Comparison of ENCODE assay signal across 1 cellular context in genomic region chr6:108556864-108557493, GRCh38.
A peak's percentile ranks its signal among the peaks of the same experiment; 100 is the strongest.
TF ChIP-seq lines count a peak whose summit lies in the region.

No MANE protein-coding gene starts in this region.

TF ChIP-seq in HepG2, 621 proteins besides CTCF, POLR2A, EP300 and RAD21 (continued from another document):
- TF ChIP-seq, protein P1, sequence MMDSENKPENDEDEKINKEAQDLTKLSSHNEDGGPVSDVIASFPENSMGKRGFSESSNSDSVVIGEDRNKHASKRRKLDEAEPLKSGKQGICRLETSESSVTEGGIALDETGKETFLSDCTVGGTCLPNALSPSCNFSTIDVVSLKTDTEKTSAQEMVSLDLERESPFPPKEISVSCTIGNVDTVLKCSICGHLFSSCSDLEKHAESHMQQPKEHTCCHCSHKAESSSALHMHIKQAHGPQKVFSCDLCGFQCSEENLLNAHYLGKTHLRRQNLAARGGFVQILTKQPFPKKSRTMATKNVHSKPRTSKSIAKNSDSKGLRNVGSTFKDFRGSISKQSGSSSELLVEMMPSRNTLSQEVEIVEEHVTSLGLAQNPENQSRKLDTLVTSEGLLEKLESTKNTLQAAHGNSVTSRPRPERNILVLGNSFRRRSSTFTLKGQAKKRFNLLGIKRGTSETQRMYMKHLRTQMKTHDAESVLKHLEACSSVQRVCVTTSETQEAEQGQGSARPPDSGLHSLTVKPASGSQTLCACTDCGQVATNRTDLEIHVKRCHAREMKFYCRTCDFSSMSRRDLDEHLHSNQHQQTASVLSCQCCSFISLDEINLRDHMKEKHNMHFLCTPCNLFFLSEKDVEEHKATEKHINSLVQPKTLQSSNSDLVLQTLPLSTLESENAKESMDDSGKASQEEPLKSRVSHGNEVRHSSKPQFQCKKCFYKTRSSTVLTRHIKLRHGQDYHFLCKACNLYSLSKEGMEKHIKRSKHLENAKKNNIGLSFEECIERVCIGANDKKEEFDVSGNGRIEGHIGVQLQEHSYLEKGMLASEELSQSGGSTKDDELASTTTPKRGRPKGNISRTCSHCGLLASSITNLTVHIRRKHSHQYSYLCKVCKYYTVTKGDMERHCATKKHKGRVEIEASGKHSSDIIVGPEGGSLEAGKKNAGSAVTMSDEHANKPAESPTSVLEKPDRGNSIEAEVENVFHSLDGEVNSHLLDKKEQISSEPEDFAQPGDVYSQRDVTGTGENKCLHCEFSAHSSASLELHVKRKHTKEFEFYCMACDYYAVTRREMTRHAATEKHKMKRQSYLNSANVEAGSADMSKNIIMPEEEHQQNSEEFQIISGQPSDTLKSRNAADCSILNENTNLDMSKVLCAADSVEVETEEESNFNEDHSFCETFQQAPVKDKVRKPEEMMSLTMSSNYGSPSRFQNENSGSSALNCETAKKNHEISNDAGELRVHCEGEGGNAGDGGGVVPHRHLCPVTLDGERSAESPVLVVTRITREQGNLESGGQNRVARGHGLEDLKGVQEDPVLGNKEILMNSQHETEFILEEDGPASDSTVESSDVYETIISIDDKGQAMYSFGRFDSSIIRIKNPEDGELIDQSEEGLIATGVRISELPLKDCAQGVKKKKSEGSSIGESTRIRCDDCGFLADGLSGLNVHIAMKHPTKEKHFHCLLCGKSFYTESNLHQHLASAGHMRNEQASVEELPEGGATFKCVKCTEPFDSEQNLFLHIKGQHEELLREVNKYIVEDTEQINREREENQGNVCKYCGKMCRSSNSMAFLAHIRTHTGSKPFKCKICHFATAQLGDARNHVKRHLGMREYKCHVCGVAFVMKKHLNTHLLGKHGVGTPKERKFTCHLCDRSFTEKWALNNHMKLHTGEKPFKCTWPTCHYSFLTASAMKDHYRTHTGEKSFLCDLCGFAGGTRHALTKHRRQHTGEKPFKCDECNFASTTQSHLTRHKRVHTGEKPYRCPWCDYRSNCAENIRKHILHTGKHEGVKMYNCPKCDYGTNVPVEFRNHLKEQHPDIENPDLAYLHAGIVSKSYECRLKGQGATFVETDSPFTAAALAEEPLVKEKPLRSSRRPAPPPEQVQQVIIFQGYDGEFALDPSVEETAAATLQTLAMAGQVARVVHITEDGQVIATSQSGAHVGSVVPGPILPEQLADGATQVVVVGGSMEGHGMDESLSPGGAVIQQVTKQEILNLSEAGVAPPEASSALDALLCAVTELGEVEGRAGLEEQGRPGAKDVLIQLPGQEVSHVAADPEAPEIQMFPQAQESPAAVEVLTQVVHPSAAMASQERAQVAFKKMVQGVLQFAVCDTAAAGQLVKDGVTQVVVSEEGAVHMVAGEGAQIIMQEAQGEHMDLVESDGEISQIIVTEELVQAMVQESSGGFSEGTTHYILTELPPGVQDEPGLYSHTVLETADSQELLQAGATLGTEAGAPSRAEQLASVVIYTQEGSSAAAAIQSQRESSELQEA (CRISPR knock-in tag; IDR thresholded peaks at IDR 0.05; ENCODE audit: not compliant biosample characterization), result no peak
- TF ChIP-seq ZNF496 (CRISPR knock-in tag; IDR thresholded peaks at IDR 0.05; ENCODE audit: insufficient replicate concordance), result no peak
- no peak for TF ChIP-seq ZBTB8A (CRISPR knock-in tag; IDR thresholded peaks at IDR 0.05; ENCODE audit: borderline replicate concordance, low read depth)
- TF ChIP-seq, protein P2, sequence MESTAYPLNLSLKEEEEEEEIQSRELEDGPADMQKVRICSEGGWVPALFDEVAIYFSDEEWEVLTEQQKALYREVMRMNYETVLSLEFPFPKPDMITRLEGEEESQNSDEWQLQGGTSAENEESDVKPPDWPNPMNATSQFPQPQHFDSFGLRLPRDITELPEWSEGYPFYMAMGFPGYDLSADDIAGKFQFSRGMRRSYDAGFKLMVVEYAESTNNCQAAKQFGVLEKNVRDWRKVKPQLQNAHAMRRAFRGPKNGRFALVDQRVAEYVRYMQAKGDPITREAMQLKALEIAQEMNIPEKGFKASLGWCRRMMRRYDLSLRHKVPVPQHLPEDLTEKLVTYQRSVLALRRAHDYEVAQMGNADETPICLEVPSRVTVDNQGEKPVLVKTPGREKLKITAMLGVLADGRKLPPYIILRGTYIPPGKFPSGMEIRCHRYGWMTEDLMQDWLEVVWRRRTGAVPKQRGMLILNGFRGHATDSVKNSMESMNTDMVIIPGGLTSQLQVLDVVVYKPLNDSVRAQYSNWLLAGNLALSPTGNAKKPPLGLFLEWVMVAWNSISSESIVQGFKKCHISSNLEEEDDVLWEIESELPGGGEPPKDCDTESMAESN (CRISPR knock-in tag; conservative IDR thresholded peaks at IDR 0.05), result no peak
- TF ChIP-seq, protein P3, sequence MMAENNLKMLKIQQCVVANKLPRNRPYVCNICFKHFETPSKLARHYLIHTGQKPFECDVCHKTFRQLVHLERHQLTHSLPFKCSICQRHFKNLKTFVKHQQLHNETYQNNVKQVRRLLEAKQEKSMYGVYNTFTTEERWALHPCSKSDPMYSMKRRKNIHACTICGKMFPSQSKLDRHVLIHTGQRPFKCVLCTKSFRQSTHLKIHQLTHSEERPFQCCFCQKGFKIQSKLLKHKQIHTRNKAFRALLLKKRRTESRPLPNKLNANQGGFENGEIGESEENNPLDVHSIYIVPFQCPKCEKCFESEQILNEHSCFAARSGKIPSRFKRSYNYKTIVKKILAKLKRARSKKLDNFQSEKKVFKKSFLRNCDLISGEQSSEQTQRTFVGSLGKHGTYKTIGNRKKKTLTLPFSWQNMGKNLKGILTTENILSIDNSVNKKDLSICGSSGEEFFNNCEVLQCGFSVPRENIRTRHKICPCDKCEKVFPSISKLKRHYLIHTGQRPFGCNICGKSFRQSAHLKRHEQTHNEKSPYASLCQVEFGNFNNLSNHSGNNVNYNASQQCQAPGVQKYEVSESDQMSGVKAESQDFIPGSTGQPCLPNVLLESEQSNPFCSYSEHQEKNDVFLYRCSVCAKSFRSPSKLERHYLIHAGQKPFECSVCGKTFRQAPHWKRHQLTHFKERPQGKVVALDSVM (CRISPR knock-in tag; IDR thresholded peaks at IDR 0.05), result no peak
- TF ChIP-seq, protein P4, sequence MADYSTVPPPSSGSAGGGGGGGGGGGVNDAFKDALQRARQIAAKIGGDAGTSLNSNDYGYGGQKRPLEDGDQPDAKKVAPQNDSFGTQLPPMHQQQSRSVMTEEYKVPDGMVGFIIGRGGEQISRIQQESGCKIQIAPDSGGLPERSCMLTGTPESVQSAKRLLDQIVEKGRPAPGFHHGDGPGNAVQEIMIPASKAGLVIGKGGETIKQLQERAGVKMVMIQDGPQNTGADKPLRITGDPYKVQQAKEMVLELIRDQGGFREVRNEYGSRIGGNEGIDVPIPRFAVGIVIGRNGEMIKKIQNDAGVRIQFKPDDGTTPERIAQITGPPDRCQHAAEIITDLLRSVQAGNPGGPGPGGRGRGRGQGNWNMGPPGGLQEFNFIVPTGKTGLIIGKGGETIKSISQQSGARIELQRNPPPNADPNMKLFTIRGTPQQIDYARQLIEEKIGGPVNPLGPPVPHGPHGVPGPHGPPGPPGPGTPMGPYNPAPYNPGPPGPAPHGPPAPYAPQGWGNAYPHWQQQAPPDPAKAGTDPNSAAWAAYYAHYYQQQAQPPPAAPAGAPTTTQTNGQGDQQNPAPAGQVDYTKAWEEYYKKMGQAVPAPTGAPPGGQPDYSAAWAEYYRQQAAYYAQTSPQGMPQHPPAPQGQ (CRISPR knock-in tag; IDR thresholded peaks at IDR 0.05; ENCODE audit: borderline replicate concordance), result no peak
- TF ChIP-seq KDM1A (CRISPR knock-in tag; IDR thresholded peaks at IDR 0.05), result no peak
- TF ChIP-seq RXRA (CRISPR knock-in tag; IDR thresholded peaks at IDR 0.05), result no peak
- TF ChIP-seq NCOA5 (CRISPR knock-in tag; IDR thresholded peaks at IDR 0.05), result no peak
- TF ChIP-seq, protein P5, sequence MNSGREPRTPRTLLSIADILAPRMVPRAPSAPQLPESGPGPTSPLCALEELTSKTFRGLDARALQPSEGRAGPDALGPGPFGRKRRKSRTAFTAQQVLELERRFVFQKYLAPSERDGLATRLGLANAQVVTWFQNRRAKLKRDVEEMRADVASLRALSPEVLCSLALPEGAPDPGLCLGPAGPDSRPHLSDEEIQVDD (CRISPR knock-in tag; IDR thresholded peaks at IDR 0.05; ENCODE audit: borderline replicate concordance), result 0 out of 2 replicates have a peak, but pooled peaks have one; percentile 24
- TF ChIP-seq, protein P6, sequence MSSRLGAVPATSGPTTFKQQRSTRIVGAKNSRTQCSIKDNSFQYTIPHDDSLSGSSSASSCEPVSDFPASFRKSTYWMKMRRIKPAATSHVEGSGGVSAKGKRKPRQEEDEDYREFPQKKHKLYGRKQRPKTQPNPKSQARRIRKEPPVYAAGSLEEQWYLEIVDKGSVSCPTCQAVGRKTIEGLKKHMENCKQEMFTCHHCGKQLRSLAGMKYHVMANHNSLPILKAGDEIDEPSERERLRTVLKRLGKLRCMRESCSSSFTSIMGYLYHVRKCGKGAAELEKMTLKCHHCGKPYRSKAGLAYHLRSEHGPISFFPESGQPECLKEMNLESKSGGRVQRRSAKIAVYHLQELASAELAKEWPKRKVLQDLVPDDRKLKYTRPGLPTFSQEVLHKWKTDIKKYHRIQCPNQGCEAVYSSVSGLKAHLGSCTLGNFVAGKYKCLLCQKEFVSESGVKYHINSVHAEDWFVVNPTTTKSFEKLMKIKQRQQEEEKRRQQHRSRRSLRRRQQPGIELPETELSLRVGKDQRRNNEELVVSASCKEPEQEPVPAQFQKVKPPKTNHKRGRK (CRISPR knock-in tag; IDR thresholded peaks at IDR 0.05), result peak; percentile 41; the same call in 1 of the 2 replicates
- TF ChIP-seq ZNF598 (CRISPR knock-in tag; IDR thresholded peaks at IDR 0.05; ENCODE audit: borderline replicate concordance), result no peak
- TF ChIP-seq NRL (CRISPR knock-in tag; IDR thresholded peaks at IDR 0.05; ENCODE audit: borderline replicate concordance), result 0 out of 2 replicates have a peak, but pooled peaks have one; percentile 63
- TF ChIP-seq ZNF816 (CRISPR knock-in tag; IDR thresholded peaks at IDR 0.05; ENCODE audit: borderline replicate concordance), result no peak
- TF ChIP-seq ZNF572 (CRISPR knock-in tag; IDR thresholded peaks at IDR 0.05), result 0 out of 2 replicates have a peak, but pooled peaks have one; percentile 33
- no peak for TF ChIP-seq ZNF562 (CRISPR knock-in tag; IDR thresholded peaks at IDR 0.05; ENCODE audit: borderline replicate concordance)
- peak; percentile 12; the same call in 1 of the 2 replicates for TF ChIP-seq MYPOP (CRISPR knock-in tag; IDR thresholded peaks at IDR 0.05)
- peak; percentile 77; the same call in 1 of the 2 replicates for TF ChIP-seq DZIP1 (CRISPR knock-in tag; IDR thresholded peaks at IDR 0.05)
- no peak for TF ChIP-seq ZNF678 (CRISPR knock-in tag; IDR thresholded peaks at IDR 0.05)
- peak; percentile 18; the same call in 1 of the 2 replicates for TF ChIP-seq ZNF235 (CRISPR knock-in tag; IDR thresholded peaks at IDR 0.05; ENCODE audit: borderline replicate concordance)
- TF ChIP-seq ZNF460 (CRISPR knock-in tag; IDR thresholded peaks at IDR 0.05; ENCODE audit: borderline replicate concordance), result no peak
- TF ChIP-seq ZNF7 (CRISPR knock-in tag; IDR thresholded peaks at IDR 0.05), result no peak
- TF ChIP-seq ZNF660 (CRISPR knock-in tag; IDR thresholded peaks at IDR 0.05; ENCODE audit: borderline replicate concordance, low read depth), result no peak
